ENCODE assay signal across 9 cellular contexts in genomic region chr4:148057425-148058020, GRCh38.
DNase-seq lines count a peak whose midpoint lies in the region; ATAC-seq and TF ChIP-seq lines count a peak whose summit lies in the region.
"Had no signal": no experiment of that assay in that cellular context is flagged by ENCODE, and none has a peak within 500 bp of the region (broad histone marks: within the 10 kb centered on the region; RNA-seq: fewer than 3 reads in every experiment).

No MANE protein-coding gene starts in this region.

- no peak overlapping the region for H3K27ac Mint-ChIP-seq in stimulated activated memory B cell treated with anti-CD40 and anti-IgM and Interleukin-4, amounts not matched to agents 10 μg/mL and 1 μg/mL and 100 μg/mL, for 72 hours

- intact Hi-C loops in heart left ventricle (cut with DNase I) (loop anchor here in 4 of 10 donors (10.0 kb wide), 2 partner anchors 217 to 387 kb away; partner anchors contain the start of gene NR3C2 (in 4 of the 4)), Right ventricle myocardium inferior (cut with DNase I) (loop anchor here (10.0 kb wide), 1 partner anchor 387 kb away; the partner anchor contains the start of gene NR3C2)

- ATAC-seq in heart left ventricle (no peak), Right ventricle myocardium inferior (no peak), HG02763 (IDR thresholded peaks at IDR 0.05; ENCODE audit: unreplicated experiment) (peak; percentile 48)
- ATAC-seq in stimulated activated memory B cell treated with anti-CD40 and anti-IgM and Interleukin-4, amounts not matched to agents 10 μg/mL and 1 μg/mL and 100 μg/mL, for 72 hours: peak; percentile 63

- H3K27me3 Mint-ChIP-seq in stimulated activated memory B cell treated with anti-CD40 and anti-IgM and Interleukin-4, amounts not matched to agents 10 μg/mL and 1 μg/mL and 100 μg/mL, for 72 hours: no peaks in the 10 kb centered on the region
- H3K27me3 Mint-ChIP-seq: activated naive CD4-positive, alpha-beta T cell treated with anti-CD3 and anti-CD28 coated beads, Interleukin-2, amount 50 U/mL, for 24 hours had no signal

- H3K4me3 Mint-ChIP-seq in stimulated activated memory B cell treated with anti-CD40 and anti-IgM and Interleukin-4, amounts not matched to agents 10 μg/mL and 1 μg/mL and 100 μg/mL, for 72 hours: no peak overlapping the region

- 80 to 91% (median 86%) methylated on average over 9 to 10 of the region's 10 CpGs for WGBS in heart left ventricle, 4 donors

- H3K27me3 ChIP-seq in heart left ventricle: no peaks in the 10 kb centered on the region

- H3K4me1 Mint-ChIP-seq in stimulated activated memory B cell treated with anti-CD40 and anti-IgM and Interleukin-4, amounts not matched to agents 10 μg/mL and 1 μg/mL and 100 μg/mL, for 72 hours: peaks cover 41% of the 10 kb centered on the region

- H3K9me3 ChIP-seq in heart left ventricle: no peaks in the 10 kb centered on the region

- TF ChIP-seq CTCF in heart left ventricle (IDR thresholded peaks at IDR 0.05) (no peak), NB4 (IDR thresholded peaks at IDR 0.05; ENCODE audit: low read depth, low read length) (no peak)

- no peaks in the 10 kb centered on the region for H3K36me3 ChIP-seq in heart left ventricle

- H3K4me3 ChIP-seq in heart left ventricle: no peak overlapping the region
- no peak overlapping the region for H3K4me3 ChIP-seq in NB4 (ENCODE audit: low read depth, low read length)

- H3K36me3 Mint-ChIP-seq in stimulated activated memory B cell treated with anti-CD40 and anti-IgM and Interleukin-4, amounts not matched to agents 10 μg/mL and 1 μg/mL and 100 μg/mL, for 72 hours: no peaks in the 10 kb centered on the region

- DNase-seq in heart left ventricle (no peak), Right ventricle myocardium inferior (ENCODE audit: missing footprints) (no peak), NB4 (ENCODE audit: low read depth) (peak; percentile 2), DMS79 (lab: John Stamatoyannopoulos, UW) (no peak), HuH-7.5 (ENCODE audit: low spot score) (no peak), DMS53 (lab: John Stamatoyannopoulos, UW) (no peak)

- peak overlapping the region in 9 of 12 donors; percentile 23 to 84 (median 63) for H3K27ac ChIP-seq in heart left ventricle

- TF ChIP-seq POLR2A in heart left ventricle (IDR thresholded peaks at IDR 0.05) (no peak), NB4 (IDR thresholded peaks at IDR 0.05; ENCODE audit: extremely low read depth, insufficient read length) (no peak)

- H3K4me1 ChIP-seq in heart left ventricle: peaks cover 3 to 93% (median 67%) of the 10 kb centered on the region in 12 donors

- H3K9me3 Mint-ChIP-seq in stimulated activated memory B cell treated with anti-CD40 and anti-IgM and Interleukin-4, amounts not matched to agents 10 μg/mL and 1 μg/mL and 100 μg/mL, for 72 hours: no peaks in the 10 kb centered on the region

Comparison
In these comparisons a context has a peak if more than half of its experiments do, and no peak if none do; other contexts are left out.
1. ATAC-seq: peak in HG02763 (single experiment) and stimulated activated memory B cell treated with anti-CD40 and anti-IgM and Interleukin-4, amounts not matched to agents 10 μg/mL and 1 μg/mL and 100 μg/mL, for 72 hours (single experiment); none in heart left ventricle (0 of 4) and Right ventricle myocardium inferior (single experiment).